ENCODE assay signal across 10 cellular contexts in genomic region chr5:43033845-43034590, GRCh38. TPM values are rescaled to one million over a fixed set of nuclear protein-coding genes. Genes with fewer than 3 reads are reported as not detected.
DNase-seq lines count a peak whose midpoint lies in the region; ATAC-seq and TF ChIP-seq lines count a peak whose summit lies in the region.
"Had no signal": no experiment of that assay in that cellular context is flagged by ENCODE, and none has a peak within 500 bp of the region (broad histone marks: within the 10 kb centered on the region; RNA-seq: fewer than 3 reads in every experiment).

No MANE protein-coding gene starts in this region.

- ATAC-seq in activated B cell treated with CpG ODN at 0.5 μM for 24 hours (ENCODE audit: low read depth) = no peak

- no peaks in the 10 kb centered on the region for H3K9me3 Mint-ChIP-seq in activated B cell treated with CpG ODN at 0.5 μM for 24 hours

- H3K4me1 Mint-ChIP-seq in activated B cell treated with CpG ODN at 0.5 μM for 24 hours = peaks cover 40% of the 10 kb centered on the region

- intact Hi-C loops in activated B cell treated with CpG ODN at 0.5 μM for 24 hours (cut with micrococcal nuclease) (no loop called here), posterior cingulate gyrus (cut with DNase I) (no loop called here), transverse colon (cut with DNase I; ENCODE audit: low total_unique reads) (no loop called here)

- no peaks in the 10 kb centered on the region for H3K36me3 Mint-ChIP-seq in activated B cell treated with CpG ODN at 0.5 μM for 24 hours (ENCODE audit: low read depth)

- H3K27me3 Mint-ChIP-seq in activated B cell treated with CpG ODN at 0.5 μM for 24 hours = no peaks in the 10 kb centered on the region

- TF ChIP-seq CTCF in activated B cell treated with CpG ODN at 0.5 μM for 24 hours (IDR thresholded peaks at IDR 0.05) (no peak), hepatocyte (IDR thresholded peaks at IDR 0.05; ENCODE audit: poor library complexity) (no peak), transverse colon (IDR thresholded peaks at IDR 0.05) (no peak)

- peak overlapping the region; percentile 63 for H3K4me2 ChIP-seq in hepatocyte

- H3K27ac ChIP-seq in hepatocyte (no peak overlapping the region), skeletal muscle tissue (ENCODE audit: low read depth, low read length) (no peak overlapping the region), transverse colon (peak overlapping the region in 1 of 4 donors; percentile 29)
- H3K27ac ChIP-seq: 22Rv1 had no signal

- TF ChIP-seq EP300 in transverse colon (IDR thresholded peaks at IDR 0.05; ENCODE audit: low read depth) = no peak

- CTCF ChIA-PET in activated B cell treated with CpG ODN at 0.5 μM for 24 hours (lab: Charles Lee) = no interaction called here

- DNase-seq in NCI-H82 (lab: John Stamatoyannopoulos, UW) (peak; percentile 7), NCI-H82 treated with DMSO at 0.1 percent for 48 hours (lab: John Stamatoyannopoulos, UW; ENCODE audit: unreplicated experiment) (no peak), activated B cell treated with CpG ODN at 0.5 μM for 24 hours (no peak), hepatocyte (ENCODE audit: low spot score) (no peak), posterior cingulate gyrus (no peak), transverse colon (no peak)
- no peak for DNase-seq in effector CD4-positive, alpha-beta T cell
- DNase-seq: dorsolateral prefrontal cortex had no signal

- H3K4me3 Mint-ChIP-seq in activated B cell treated with CpG ODN at 0.5 μM for 24 hours = no peak overlapping the region

- no peak overlapping the region for H3K4me3 ChIP-seq in hepatocyte
- H3K4me3 ChIP-seq in skeletal muscle tissue (ENCODE audit: low read length in 3 of 3) = peak overlapping the region in 2 of 3 donors; percentile 35 to 41
- no peak overlapping the region for H3K4me3 ChIP-seq in transverse colon

- H3K27me3 ChIP-seq in hepatocyte (peaks cover 25% of the 10 kb centered on the region), skeletal muscle tissue (ENCODE audit: control insufficient read depth in 3 of 3, insufficient read depth in 3 of 3, low read length in 3 of 3) (no peaks in the 10 kb centered on the region), transverse colon (peaks cover 53% of the 10 kb centered on the region)

- POLR2A ChIA-PET in activated B cell treated with CpG ODN at 0.5 μM for 24 hours (lab: Charles Lee) = interaction anchor here (1.0 kb wide), 1 partner anchor 14 kb away, joined by 3 read pairs; no protein-coding TSS in a partner anchor

- H3K36me3 ChIP-seq in hepatocyte (replicated peaks; ENCODE audit: insufficient read depth, low read depth) = no peaks in the 10 kb centered on the region
- H3K36me3 ChIP-seq in skeletal muscle tissue (ENCODE audit: control insufficient read depth in 3 of 3, insufficient read depth in 3 of 3, low read length in 3 of 3) = no peaks in the 10 kb centered on the region
- no peaks in the 10 kb centered on the region for H3K36me3 ChIP-seq in transverse colon

- peak overlapping the region in 2 of 3 donors; percentile 45 to 57 for H3K9ac ChIP-seq in skeletal muscle tissue (ENCODE audit: low read depth in 1 of 3, low read length in 3 of 3)

- peak overlapping the region; percentile 77 for H3K27ac Mint-ChIP-seq in activated B cell treated with CpG ODN at 0.5 μM for 24 hours

- no peaks in the 10 kb centered on the region for H3K9me2 ChIP-seq in hepatocyte (replicated peaks; ENCODE audit: insufficient read depth)

- H3K9me3 ChIP-seq in hepatocyte (ENCODE audit: low read depth) = no peaks in the 10 kb centered on the region
- no peaks in the 10 kb centered on the region for H3K9me3 ChIP-seq in skeletal muscle tissue (ENCODE audit: control insufficient read depth in 3 of 3, low read length in 3 of 3)
- no peaks in the 10 kb centered on the region for H3K9me3 ChIP-seq in transverse colon

- no peaks in the 10 kb centered on the region for H4K20me1 ChIP-seq in hepatocyte (ENCODE audit: insufficient read depth, poor library complexity, severe bottlenecking)

- H2AFZ ChIP-seq in hepatocyte = peak overlapping the region; percentile 18

- 49% methylated on average over 40 of the region's 41 CpGs for WGBS in hepatocyte (ENCODE audit: low lambda C conversion rate, missing lambda C conversion rate)
- WGBS in transverse colon (ENCODE audit: low coverage in 1 of 2), 2 donors = 69 to 71% methylated on average over 5 to 41 of the region's 41 CpGs

- no peak for TF ChIP-seq POLR2A in transverse colon (IDR thresholded peaks at IDR 0.05)

- H3K4me1 ChIP-seq in hepatocyte (ENCODE audit: insufficient read depth) (no peaks in the 10 kb centered on the region), skeletal muscle tissue (ENCODE audit: control insufficient read depth in 3 of 3, insufficient read depth in 3 of 3, low read length in 3 of 3) (peaks cover 6 to 16% (median 7%) of the 10 kb centered on the region in 3 donors), transverse colon (peaks cover 0 to 24% (median 2%) of the 10 kb centered on the region in 4 donors)

- in situ Hi-C loops in transverse colon (cut with MboI; ENCODE audit: low pct_ligation_motif_present in 1 of 4, low pct_unique_long_range_greater_than_20kb in 1 of 4, low sequenced_read_pairs in 3 of 4) = no loop called here

- peaks cover 37% of the 10 kb centered on the region for H3K79me2 ChIP-seq in hepatocyte

RNA-seq across cellular contexts. Expression of gene ANXA2R, which starts 6.1 kb away (rescaled TPM):
- total RNA-seq in activated B cell treated with CpG ODN at 0.5 μM for 24 hours = 6.7 and 7.9 TPM in 2 replicates
- 0.93 and 4.4 TPM in 2 replicates for total RNA-seq in hepatocyte
- 3.2 and 4.5 TPM in 2 replicates for polyA plus RNA-seq in hepatocyte
- total RNA-seq in skeletal muscle tissue = 1.6 TPM
- 1 to 10 TPM in 2 of 4 donors, under 1 TPM in 2; 0.75 to 4.4 (median 2.0) TPM for total RNA-seq in transverse colon

Comparison
In these comparisons a context has a peak if more than half of its experiments do, and no peak if none do; other contexts are left out.
1. H3K4me3 ChIP-seq: peak in skeletal muscle tissue (2 of 3); none in hepatocyte (single experiment) and transverse colon (0 of 4).